ENCODE assay signal across 16 cellular contexts in genomic region chr17:13598353-13599167, GRCh38. TPM values are rescaled to one million over a fixed set of nuclear protein-coding genes. Genes with fewer than 3 reads are reported as not detected.
DNase-seq lines count a peak whose midpoint lies in the region; ATAC-seq and TF ChIP-seq lines count a peak whose summit lies in the region.
"Had no signal": no experiment of that assay in that cellular context is flagged by ENCODE, and none has a peak within 500 bp of the region (broad histone marks: within the 10 kb centered on the region; RNA-seq: fewer than 3 reads in every experiment).

No MANE protein-coding gene starts in this region.

- DNase-seq in A172 (ENCODE audit: low spot score): peak; percentile 30
- DNase-seq in choroid plexus epithelial cell (ENCODE audit: low read depth): no peak
- no peak for DNase-seq in SKM-1 (lab: John Stamatoyannopoulos, UW; ENCODE audit: unreplicated experiment)
- DNase-seq in activated CD8-positive, alpha-beta memory T cell treated with anti-CD3 and anti-CD28 coated beads, Interleukin-2, amount 50 U/mL, for 4 hours: no peak
- DNase-seq in lower leg skin (ENCODE audit: low spot score in 2 of 2): no peak
- DNase-seq: activated CD8-positive, alpha-beta memory T cell treated with anti-CD3 and anti-CD28 coated beads, Interleukin-2, amount 50 U/mL, for 48 hours; aorta; NCI-H2227 treated with DMSO at 0.1 percent for 48 hours had no signal

- intact Hi-C loops in lower leg skin (cut with DNase I; ENCODE audit: low total_unique reads): loop anchor here (5.0 to 10.0 kb wide), 2 partner anchors 704 to 1326 kb away; partner anchors contain the start of gene HS3ST3B1

- TF ChIP-seq POLR2A in lower leg skin (IDR thresholded peaks at IDR 0.05): no peak
- TF ChIP-seq POLR2A in GM18505 (IDR thresholded peaks at IDR 0.05; ENCODE audit: borderline replicate concordance, extremely low read depth, insufficient read depth, insufficient read length): no peak

- H3K36me3 ChIP-seq in HUES6 (ENCODE audit: control insufficient read depth, insufficient read depth, low read length): no peaks in the 10 kb centered on the region
- H3K36me3 ChIP-seq in muscle layer of duodenum (ENCODE audit: control insufficient read depth in 1 of 2, insufficient read depth in 2 of 2, low read length in 2 of 2): no peaks in the 10 kb centered on the region

- H3K9ac ChIP-seq in HUES6 (ENCODE audit: low read length): peak overlapping the region; percentile 56
- H3K9ac ChIP-seq: KMS-11 had no signal

- H3K4me3 ChIP-seq in HUES6 (ENCODE audit: low read depth, low read length): peak overlapping the region; percentile 70; the same call in 1 of the 2 replicates
- H3K4me3 ChIP-seq in choroid plexus epithelial cell (ENCODE audit: low read depth, low read length): peak overlapping the region; percentile 28
- H3K4me3 ChIP-seq in muscle layer of duodenum (ENCODE audit: low read depth in 1 of 2, low read length in 2 of 2): peak overlapping the region in 1 of 2 donors; percentile 15
- H3K4me3 ChIP-seq in lower leg skin (ENCODE audit: low read depth, poor library complexity, severe bottlenecking): no peak overlapping the region

- WGBS in lower leg skin, 2 donors: 86% methylated on average over 7 of the region's 7 CpGs

- H3K27ac ChIP-seq in HUES6 (ENCODE audit: low read depth, low read length) (no peak overlapping the region), muscle layer of duodenum (ENCODE audit: low read length) (peak overlapping the region; percentile 1)
- H3K27ac ChIP-seq: KMS-11 had no signal

- no peak for TF ChIP-seq CTCF in choroid plexus epithelial cell (conservative IDR thresholded peaks at IDR 0.05; ENCODE audit: low read depth, low read length)
- TF ChIP-seq CTCF in lower leg skin (IDR thresholded peaks at IDR 0.05): no peak

- H3K27me3 ChIP-seq in HUES6 (ENCODE audit: control insufficient read depth, insufficient read depth, low read length) (peaks cover 23% of the 10 kb centered on the region), muscle layer of duodenum (ENCODE audit: low read depth, low read length) (peaks cover 20% of the 10 kb centered on the region)

- ATAC-seq in GM18505 (IDR thresholded peaks at IDR 0.05; ENCODE audit: unreplicated experiment): no peak
- ATAC-seq: esophagus mucosa; Right ventricle myocardium inferior; stimulated activated naive CD8-positive, alpha-beta T cell treated with anti-CD3 and anti-CD28 coated beads, Interleukin-15, amount 100 ng/mL, for 72 hours had no signal

- no peaks in the 10 kb centered on the region for H3K9me3 ChIP-seq in HUES6 (ENCODE audit: control insufficient read depth, insufficient read depth, low read depth, low read length)
- H3K9me3 ChIP-seq in muscle layer of duodenum (ENCODE audit: control insufficient read depth in 1 of 2, low read length in 2 of 2): no peaks in the 10 kb centered on the region

- peaks cover 33% of the 10 kb centered on the region for H3K4me1 ChIP-seq in HUES6 (ENCODE audit: control insufficient read depth, insufficient read depth, low read length)
- H3K4me1 ChIP-seq in muscle layer of duodenum (ENCODE audit: control insufficient read depth in 1 of 2, insufficient read depth in 2 of 2, low read length in 2 of 2): peaks cover 0 to 19% of the 10 kb centered on the region in 2 donors

RNA-seq across cellular contexts. Expression of gene HS3ST3A1, which starts 3.2 kb away (rescaled TPM):
- 139 and 149 TPM in 2 replicates for total RNA-seq in A172 (2014; rRNA removed; shearing (Covaris generic))
- 10 to 100 TPM in 1 of 4 donors, 1 to 10 TPM in 3; 1.4 to 21.2 (median 7.8) TPM for total RNA-seq in lower leg skin
- total RNA-seq: A673 had no signal
